ENCODE assay signal across 34 cellular contexts in genomic region chr17:6475411-6475810, GRCh38. TPM values are rescaled to one million over a fixed set of nuclear protein-coding genes. Genes with fewer than 3 reads are reported as not detected.
DNase-seq lines count a peak whose midpoint lies in the region; ATAC-seq and TF ChIP-seq lines count a peak whose summit lies in the region.
"Had no signal": no experiment of that assay in that cellular context is flagged by ENCODE, and none has a peak within 500 bp of the region (broad histone marks: within the 10 kb centered on the region; RNA-seq: fewer than 3 reads in every experiment).

No MANE protein-coding gene starts in this region.

- intact Hi-C loops in mammary epithelial cell (cut with micrococcal nuclease) (loop anchor here (2.0 to 10.0 kb wide), 2 partner anchors 77 to 539 kb away; partner anchors contain the start of gene RNASEK), breast epithelium (cut with DNase I; ENCODE audit: low total_unique reads) (no loop called here), esophagus muscularis mucosa (cut with DNase I) (no loop called here)
- intact Hi-C loops in activated naive CD4-positive, alpha-beta T cell treated with anti-CD3 and anti-CD28 coated beads for 36 hours (cut with micrococcal nuclease) = no loop called here

- peaks cover 38% of the 10 kb centered on the region for H3K4me1 ChIP-seq in mammary epithelial cell (ENCODE audit: insufficient read depth, low read length)
- peaks cover 0 to 5% of the 10 kb centered on the region in 2 donors for H3K4me1 ChIP-seq in breast epithelium
- H3K4me1 ChIP-seq in esophagus muscularis mucosa = peaks cover 0 to 44% (median 29%) of the 10 kb centered on the region in 4 donors
- peaks cover 16 to 51% of the 10 kb centered on the region in 2 donors for H3K4me1 ChIP-seq in neuronal stem cell (ENCODE audit: control insufficient read depth in 2 of 2, insufficient read depth in 1 of 2, low read depth in 1 of 2, low read length in 2 of 2)
- H3K4me1 ChIP-seq: left ventricle myocardium inferior had no signal

- CTCF ChIA-PET in mammary epithelial cell (lab: Charles Lee; ENCODE audit: low non-redundant PET) = no interaction called here
- CTCF ChIA-PET in activated naive CD4-positive, alpha-beta T cell treated with anti-CD3 and anti-CD28 coated beads for 36 hours (lab: Charles Lee) = interaction anchor here (0.9 to 1.1 kb wide), 2 partner anchors 27 to 100 kb away, joined by 3 read pairs; no protein-coding TSS in a partner anchor

- peaks cover 4% of the 10 kb centered on the region for H3K4me1 Mint-ChIP-seq in T-helper 17 cell
- H3K4me1 Mint-ChIP-seq in activated naive CD4-positive, alpha-beta T cell treated with anti-CD3 and anti-CD28 coated beads for 36 hours (ENCODE audit: low read depth) = no peaks in the 10 kb centered on the region
- H3K4me1 Mint-ChIP-seq: activated CD4-positive, alpha-beta memory T cell treated with anti-CD3 and anti-CD28 coated beads, Interleukin-2, amount 10 ng/mL, durations not matched to agents 7 days and 5 days; activated naive CD4-positive, alpha-beta T cell treated with anti-CD3 and anti-CD28 coated beads, Interleukin-2, amount 10 ng/mL, durations not matched to agents 7 days and 5 days had no signal

- no peak overlapping the region for H2BK12ac ChIP-seq in neuronal stem cell (ENCODE audit: low read length)

- TF ChIP-seq CTCF in mammary epithelial cell (conservative IDR thresholded peaks at IDR 0.05 in 1 of 2, IDR thresholded peaks at IDR 0.05 in 1 of 2; ENCODE audit: extremely low read depth in 1 of 2, insufficient read depth in 1 of 2, low read depth in 1 of 2, low read length in 2 of 2) (no peak), breast epithelium (IDR thresholded peaks at IDR 0.05) (no peak), esophagus muscularis mucosa (IDR thresholded peaks at IDR 0.05) (no peak)

- no peaks in the 10 kb centered on the region for H3K9me3 Mint-ChIP-seq in activated naive CD4-positive, alpha-beta T cell treated with anti-CD3 and anti-CD28 coated beads for 36 hours
- H3K9me3 Mint-ChIP-seq: activated CD4-positive, alpha-beta memory T cell treated with anti-CD3 and anti-CD28 coated beads, Interleukin-2, amount 10 ng/mL, durations not matched to agents 7 days and 5 days; activated naive CD4-positive, alpha-beta T cell treated with anti-CD3 and anti-CD28 coated beads, Interleukin-2, amount 10 ng/mL, durations not matched to agents 7 days and 5 days; CD4-positive, alpha-beta T cell; HFFc6; mesothelial cell of epicardium; naive thymus-derived CD8-positive, alpha-beta T cell had no signal

- TF ChIP-seq POLR2A in breast epithelium (IDR thresholded peaks at IDR 0.05) (no peak), esophagus muscularis mucosa (IDR thresholded peaks at IDR 0.05; ENCODE audit: low read depth) (no peak)

- no peaks in the 10 kb centered on the region for H3K27me3 ChIP-seq in mammary epithelial cell (ENCODE audit: insufficient read depth, low read length)
- H3K27me3 ChIP-seq in breast epithelium = no peaks in the 10 kb centered on the region
- no peaks in the 10 kb centered on the region for H3K27me3 ChIP-seq in esophagus muscularis mucosa
- peaks cover 0 to 3% (median 0%) of the 10 kb centered on the region in 3 experiments for H3K27me3 ChIP-seq in neuronal stem cell (ENCODE audit: control insufficient read depth in 3 of 3, insufficient read depth in 3 of 3, low read depth in 1 of 3, low read length in 3 of 3)
- H3K27me3 ChIP-seq: adrenal gland, testis had no signal

- H3K9me3 ChIP-seq in mammary epithelial cell (replicated peaks; ENCODE audit: insufficient read depth, low read length) (no peaks in the 10 kb centered on the region), breast epithelium (no peaks in the 10 kb centered on the region), esophagus muscularis mucosa (no peaks in the 10 kb centered on the region), neuronal stem cell (replicated peaks in 1 of 2; ENCODE audit: control insufficient read depth in 2 of 2, insufficient read depth in 1 of 2, low read depth in 1 of 2, low read length in 2 of 2) (no peaks in the 10 kb centered on the region), T-helper 17 cell (ENCODE audit: control insufficient read depth, low read length, poor library complexity, severe bottlenecking) (no peaks in the 10 kb centered on the region)
- H3K9me3 ChIP-seq: A549, adrenal gland, left ventricle myocardium inferior, testis had no signal

- H3K36me3 Mint-ChIP-seq in T-helper 17 cell (ENCODE audit: low read depth) = no peaks in the 10 kb centered on the region
- H3K36me3 Mint-ChIP-seq in activated naive CD4-positive, alpha-beta T cell treated with anti-CD3 and anti-CD28 coated beads for 36 hours (ENCODE audit: low read depth) = no peaks in the 10 kb centered on the region
- H3K36me3 Mint-ChIP-seq: activated naive CD4-positive, alpha-beta T cell treated with anti-CD3 and anti-CD28 coated beads, Interleukin-2, amount 10 ng/mL, durations not matched to agents 7 days and 5 days; mesothelial cell of epicardium; naive thymus-derived CD8-positive, alpha-beta T cell had no signal

- in situ Hi-C loops in mammary epithelial cell (cut with MboI; ENCODE audit: low sequenced_read_pairs in 2 of 2) = loop anchor here (10.0 to 25.0 kb wide), 4 partner anchors 79 to 537 kb away; partner anchors contain the start of genes KIAA0753 (in 2 of the 2), TXNDC17 (in 2 of the 2), BCL6B (in 1 of the 2) and PITPNM3 (in 1 of the 2)

- H3K27ac Mint-ChIP-seq in T-helper 17 cell = no peak overlapping the region
- H3K27ac Mint-ChIP-seq in activated naive CD4-positive, alpha-beta T cell treated with anti-CD3 and anti-CD28 coated beads for 36 hours = no peak overlapping the region
- H3K27ac Mint-ChIP-seq: activated CD4-positive, alpha-beta memory T cell treated with anti-CD3 and anti-CD28 coated beads, Interleukin-2, amount 10 ng/mL, durations not matched to agents 7 days and 5 days; activated naive CD4-positive, alpha-beta T cell treated with anti-CD3 and anti-CD28 coated beads, Interleukin-2, amount 10 ng/mL, durations not matched to agents 7 days and 5 days; CD4-positive, alpha-beta T cell; HFFc6; mesothelial cell of epicardium; naive thymus-derived CD8-positive, alpha-beta T cell had no signal

- H3K9ac ChIP-seq in mammary epithelial cell (ENCODE audit: insufficient read depth, low read length) (no peak overlapping the region), neuronal stem cell (ENCODE audit: low read depth, low read length, poor library complexity) (no peak overlapping the region)
- H3K9ac ChIP-seq: GM23248 had no signal

- H3K4me2 ChIP-seq in mammary epithelial cell (ENCODE audit: insufficient read depth, low read depth, low read length) (peak overlapping the region; percentile 34), neuronal stem cell (ENCODE audit: insufficient read depth, low read length, poor library complexity, severe bottlenecking) (no peak overlapping the region)
- H3K4me2 ChIP-seq: A549 had no signal

- H2BK120ac ChIP-seq in neuronal stem cell (ENCODE audit: low read depth, low read length) = no peak overlapping the region

- H2AK5ac ChIP-seq in neuronal stem cell (ENCODE audit: low read depth, low read length) = no peak overlapping the region

- H3K4me3 Mint-ChIP-seq in T-helper 17 cell = no peak overlapping the region
- no peak overlapping the region for H3K4me3 Mint-ChIP-seq in activated naive CD4-positive, alpha-beta T cell treated with anti-CD3 and anti-CD28 coated beads for 36 hours
- H3K4me3 Mint-ChIP-seq: activated CD4-positive, alpha-beta memory T cell treated with anti-CD3 and anti-CD28 coated beads, Interleukin-2, amount 10 ng/mL, durations not matched to agents 7 days and 5 days; activated naive CD4-positive, alpha-beta T cell treated with anti-CD3 and anti-CD28 coated beads, Interleukin-2, amount 10 ng/mL, durations not matched to agents 7 days and 5 days; CD4-positive, alpha-beta T cell; HFFc6; mesothelial cell of epicardium; naive thymus-derived CD8-positive, alpha-beta T cell had no signal

- peak; percentile 11 for DNase-seq in mammary epithelial cell
- DNase-seq in breast epithelium (ENCODE audit: low spot score in 2 of 2) = no peak
- DNase-seq in esophagus muscularis mucosa (ENCODE audit: extremely low spot score) = no peak
- DNase-seq in neuronal stem cell (ENCODE audit: low spot score) = no peak
- no peak for DNase-seq in T-helper 17 cell
- no peak for DNase-seq in T-helper 1 cell
- DNase-seq in activated naive CD4-positive, alpha-beta T cell treated with anti-CD3 and anti-CD28 coated beads for 36 hours = no peak
- DNase-seq: activated CD4-positive, alpha-beta memory T cell treated with anti-CD3 and anti-CD28 coated beads, Interleukin-2, amount 10 ng/mL, durations not matched to agents 7 days and 5 days; activated CD4-positive, alpha-beta T cell treated with anti-CD3 and anti-CD28 coated beads for 1 hour; activated CD8-positive, alpha-beta memory T cell treated with anti-CD3 and anti-CD28 coated beads, Interleukin-2, amount 50 U/mL, for 48 hours; activated naive CD4-positive, alpha-beta T cell treated with anti-CD3 and anti-CD28 coated beads, Interleukin-2, amount 10 ng/mL, durations not matched to agents 7 days and 5 days; adrenal gland; AML-193; CD4-positive, alpha-beta T cell; HFFc6; left ventricle myocardium inferior; naive thymus-derived CD8-positive, alpha-beta T cell; NCI-H1048; NCI-H510A treated with DMSO at 0.1 percent for 48 hours; SHP77; small intestine; stimulated activated CD4-positive, alpha-beta T cell treated with anti-CD3 and anti-CD28 coated beads, Interleukin-2, amount 100 ng/mL, for 24 hours; stimulated activated naive CD8-positive, alpha-beta T cell treated with anti-CD3 and anti-CD28 coated beads, Interleukin-15, Interleukin-2, amounts not matched to agents 100 U/mL and 50 U/mL, for 24 hours; testis had no signal

- no peak overlapping the region for H3K4ac ChIP-seq in neuronal stem cell (ENCODE audit: low read length)

- 50% methylated on average over 4 of the region's 4 CpGs for WGBS in mammary epithelial cell (ENCODE audit: low coverage, missing lambda C conversion rate)
- 39% methylated on average over 4 of the region's 4 CpGs for WGBS in esophagus muscularis mucosa
- no CpG with 5 or more reads among the region's 4 CpGs for WGBS in neuronal stem cell (ENCODE audit: extremely low coverage in 2 of 2, insufficient read length in 2 of 2, insufficient replicate concordance in 1 of 2), 2 donors

- no peak overlapping the region for H2BK15ac ChIP-seq in neuronal stem cell (ENCODE audit: low read length)

- H3K4me3 ChIP-seq in mammary epithelial cell (replicated peaks in 1 of 3; ENCODE audit: insufficient read depth in 1 of 3, low read depth in 2 of 3, low read length in 3 of 3) (no peak overlapping the region), breast epithelium (no peak overlapping the region), esophagus muscularis mucosa (no peak overlapping the region), neuronal stem cell (ENCODE audit: low read length in 2 of 2) (no peak overlapping the region)
- H3K4me3 ChIP-seq: A549, adrenal gland, GM23248, left ventricle myocardium inferior, testis had no signal

- H4K20me1 ChIP-seq in mammary epithelial cell (ENCODE audit: insufficient read depth, low read length) = no peaks in the 10 kb centered on the region

- H2AFZ ChIP-seq in mammary epithelial cell (ENCODE audit: low read depth, low read length) = peak overlapping the region; percentile 10
- H2AFZ ChIP-seq in neuronal stem cell (ENCODE audit: low read length) = peak overlapping the region; percentile 38
- H2AFZ ChIP-seq: GM23248 had no signal

- no peak overlapping the region for H3K18ac ChIP-seq in neuronal stem cell (ENCODE audit: low read length)

- H3K79me2 ChIP-seq in mammary epithelial cell (ENCODE audit: insufficient read depth, low read length) = no peaks in the 10 kb centered on the region

- ATAC-seq in T-helper 17 cell (no peak), HG03045 (IDR thresholded peaks at IDR 0.05; ENCODE audit: unreplicated experiment) (no peak)
- ATAC-seq: A549; naive thymus-derived CD8-positive, alpha-beta T cell; stimulated activated naive CD8-positive, alpha-beta T cell treated with anti-CD3 and anti-CD28 coated beads, Interleukin-15, Interleukin-2, amounts not matched to agents 100 U/mL and 50 U/mL, for 24 hours had no signal

- peaks cover 4% of the 10 kb centered on the region for H3K27me3 Mint-ChIP-seq in T-helper 17 cell
- H3K27me3 Mint-ChIP-seq in activated naive CD4-positive, alpha-beta T cell treated with anti-CD3 and anti-CD28 coated beads for 36 hours (ENCODE audit: low read depth) = no peaks in the 10 kb centered on the region
- H3K27me3 Mint-ChIP-seq: CD4-positive, alpha-beta T cell had no signal

- no peak overlapping the region for H4K8ac ChIP-seq in neuronal stem cell (ENCODE audit: low read depth, low read length)

- H3K79me1 ChIP-seq in neuronal stem cell (ENCODE audit: low read depth, low read length) = no peaks in the 10 kb centered on the region

- no peaks in the 10 kb centered on the region for H3K36me3 ChIP-seq in mammary epithelial cell (ENCODE audit: insufficient read depth, low read length)
- H3K36me3 ChIP-seq in breast epithelium = no peaks in the 10 kb centered on the region
- peaks cover 0 to 54% (median 26%) of the 10 kb centered on the region in 4 donors for H3K36me3 ChIP-seq in esophagus muscularis mucosa
- no peaks in the 10 kb centered on the region for H3K36me3 ChIP-seq in neuronal stem cell (replicated peaks in 1 of 2; ENCODE audit: control insufficient read depth in 2 of 2, insufficient read depth in 2 of 2, low read length in 2 of 2)
- H3K36me3 ChIP-seq: adrenal gland, left ventricle myocardium inferior had no signal

- no peak overlapping the region for H4K91ac ChIP-seq in neuronal stem cell (ENCODE audit: low read depth, low read length, poor library complexity)

- TF ChIP-seq EP300 in esophagus muscularis mucosa (IDR thresholded peaks at IDR 0.05) = no peak

- no peak overlapping the region for H2BK5ac ChIP-seq in neuronal stem cell (ENCODE audit: low read length)

- dilution Hi-C loops in mammary epithelial cell (cut with HindIII; ENCODE audit: low sequenced_read_pairs) = no loop called here

- H3K14ac ChIP-seq in neuronal stem cell (ENCODE audit: low read length) = no peak overlapping the region

- H3K23ac ChIP-seq in neuronal stem cell (ENCODE audit: low read depth, low read length, poor library complexity) = no peak overlapping the region

- H3K27ac ChIP-seq in mammary epithelial cell (ENCODE audit: insufficient read depth, low read depth, low read length) (peak overlapping the region; percentile 30), breast epithelium (no peak overlapping the region), esophagus muscularis mucosa (replicated peaks in 1 of 4) (peak overlapping the region in 3 of 4 donors; percentile 5 to 65 (median 40)), neuronal stem cell (replicated peaks; ENCODE audit: low read length) (no peak overlapping the region)
- H3K27ac ChIP-seq: A549, GM23248, left ventricle myocardium inferior, testis had no signal

- no TSS peak for BruUV-seq in mammary epithelial cell (replicated peaks; lab: Mats Ljungman, UMichigan)

RNA-seq across cellular contexts. Expression of gene PIMREG, which starts 31.2 kb away (rescaled TPM):
- total RNA-seq in mammary epithelial cell = 10 to 100 TPM in 1 of 2 donors, under 1 TPM in 1; 0.83 to 18.4 TPM
- 18.2 TPM for polyA plus RNA-seq in mammary epithelial cell
- polyA minus RNA-seq in mammary epithelial cell = 7.8 TPM
- total RNA-seq in breast epithelium = 1 to 10 TPM in 1 of 3 donors, not detected in 2; 4.3 TPM
- under 1 TPM in 1 of 4 donors, not detected in 3; 0.80 TPM for total RNA-seq in esophagus muscularis mucosa
- 103 TPM for polyA plus RNA-seq in neuronal stem cell (2013, experiment 1 of 2)
- polyA plus RNA-seq in neuronal stem cell (2013, experiment 2 of 2) = 98.6 TPM
- total RNA-seq in T-helper 17 cell = not detected
- 10 to 100 TPM; 18.1 to 19.0 TPM for total RNA-seq in activated naive CD4-positive, alpha-beta T cell treated with anti-CD3 and anti-CD28 coated beads for 36 hours
- total RNA-seq: CD4-positive, alpha-beta T cell; naive thymus-derived CD8-positive, alpha-beta T cell had no signal

RNA-seq across cellular contexts. Expression of gene AIPL1, which starts 40.5 kb away (rescaled TPM):
- total RNA-seq in mammary epithelial cell (not detected), breast epithelium (not detected), esophagus muscularis mucosa (not detected), T-helper 17 cell (not detected)
- not detected for polyA plus RNA-seq in mammary epithelial cell
- polyA minus RNA-seq in mammary epithelial cell = not detected
- 0.26 TPM for polyA plus RNA-seq in neuronal stem cell (2013, experiment 1 of 2)
- 0.35 TPM for polyA plus RNA-seq in neuronal stem cell (2013, experiment 2 of 2)
- total RNA-seq in activated naive CD4-positive, alpha-beta T cell treated with anti-CD3 and anti-CD28 coated beads for 36 hours = not detected
- total RNA-seq: activated CD4-positive, alpha-beta memory T cell treated with anti-CD3 and anti-CD28 coated beads, Interleukin-2, amount 10 ng/mL, durations not matched to agents 7 days and 5 days; adrenal gland; CD4-positive, alpha-beta T cell; chondrocyte; Daoy; GM23248; HFFc6; HT1080; left ventricle myocardium inferior; mesothelial cell of epicardium; naive thymus-derived CD8-positive, alpha-beta T cell; omental fat pad; renal cortical epithelial cell; ureter had no signal
- polyA plus RNA-seq: A549; adrenal gland; GM23248; naive thymus-derived CD8-positive, alpha-beta T cell; small intestine had no signal

Comparison
In these comparisons a context has a peak if more than half of its experiments do, and no peak if none do; other contexts are left out.
1. H3K27ac ChIP-seq: peak in mammary epithelial cell (single experiment) and esophagus muscularis mucosa (3 of 4); none in breast epithelium (0 of 2) and neuronal stem cell (single experiment).